Comparison of ENCODE assay signal across 26 cellular contexts in the genomic region with DNA sequence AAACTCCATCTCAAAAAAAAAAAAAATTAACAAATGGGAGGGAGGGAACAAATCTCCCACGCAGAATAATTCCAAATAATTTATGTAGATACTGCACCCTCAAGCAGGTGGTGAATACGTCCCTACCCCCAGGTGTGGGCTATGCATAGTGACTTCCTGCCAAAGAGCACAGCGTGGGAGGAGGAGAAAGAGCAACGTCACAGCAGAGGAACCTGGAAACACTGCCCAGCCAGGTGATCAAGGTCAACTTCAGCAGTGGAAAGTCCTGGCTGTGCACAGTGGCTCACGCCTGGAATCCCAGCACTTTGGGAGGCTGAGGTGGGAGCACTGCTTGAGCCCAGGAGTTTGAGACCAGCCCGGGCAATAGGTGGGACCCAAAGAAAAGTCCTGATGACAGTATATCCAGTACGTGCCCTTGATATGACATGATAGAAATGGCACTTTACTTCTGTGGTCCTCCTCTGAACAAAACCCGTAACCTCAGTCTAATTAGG. TPM values are rescaled to one million over a fixed set of nuclear protein-coding genes. Genes with fewer than 3 reads are reported as not detected.
A peak's percentile ranks its signal among the peaks of the same experiment; 100 is the strongest.
DNase-seq lines count a peak whose midpoint lies in the region; ATAC-seq, FAIRE-seq and TF ChIP-seq lines count a peak whose summit lies in the region.
"Had no signal": no experiment of that assay in that cellular context is flagged by ENCODE, and none has a peak within 500 bp of the region (broad histone marks: within the 10 kb centered on the region; RNA-seq: fewer than 3 reads in every experiment).

No MANE protein-coding gene starts in this region.

- H3K4me3 ChIP-seq in right lobe of liver (no peak overlapping the region), stomach (no peak overlapping the region), BE2C (ENCODE audit: low read depth, low read length) (no peak overlapping the region)
- H3K4me3 ChIP-seq: GM12878, HAP-1 had no signal

- DNase-seq in right lobe of liver (no peak), stomach (peak; percentile 29), BE2C (no peak), HTR-8/SVneo (ENCODE audit: insufficient read length, low spot score) (no peak), SKM-1 treated with dmso at 0.1 percent for 144 hours (lab: John Stamatoyannopoulos, UW; ENCODE audit: unreplicated experiment) (no peak), T-helper 2 cell (no peak)
- DNase-seq: Caco-2; CD8-positive, alpha-beta T cell; GOT3; HFFc6; NCI-H1092 treated with DMSO at 0.1 percent for 48 hours; NCI-H1436; NCI-H187; NCI-H2081 treated with DMSO at 0.1 percent for 48 hours; NCI-H446; NCI-H524 treated with DMSO at 0.1 percent for 48 hours; NCI-H774; SIG-M5 had no signal

- TF ChIP-seq CTCF in right lobe of liver (IDR thresholded peaks at IDR 0.05) (no peak), stomach (IDR thresholded peaks at IDR 0.05) (no peak), BE2C (IDR thresholded peaks at IDR 0.05; ENCODE audit: low read depth, low read length) (no peak)

- no peak for FAIRE-seq in HTR-8/SVneo (lab: Jason Lieb, UNC)
- FAIRE-seq: G401.6, GM12878, RCC 7860 had no signal

- H3K27ac ChIP-seq in angular gyrus (ENCODE audit: low read depth, low read length) (peak overlapping the region; percentile 51), cingulate gyrus (ENCODE audit: low read depth, low read length) (peak overlapping the region; percentile 14), right lobe of liver (no peak overlapping the region), stomach (peak overlapping the region in 2 of 5 donors; percentile 51 to 66)
- H3K27ac ChIP-seq: C4-2B, KMS-11 had no signal

- TF ChIP-seq EP300 in stomach (IDR thresholded peaks at IDR 0.05): no peak

- peak in 3 of 4 donors; percentile 34 to 70 (median 58) for ATAC-seq in right lobe of liver
- ATAC-seq: CD8-positive, alpha-beta T cell; GM12878 had no signal

- H3K27me3 ChIP-seq in right lobe of liver (no peaks in the 10 kb centered on the region), stomach (no peaks in the 10 kb centered on the region), BE2C (no peaks in the 10 kb centered on the region)

- WGBS in right lobe of liver (ENCODE audit: insufficient coverage, low coverage, low lambda C conversion rate, missing lambda C conversion rate): 70% methylated on average over 8 of the region's 8 CpGs
- 73 to 82% (median 82%) methylated on average over 8 of the region's 8 CpGs for WGBS in stomach, 5 donors

- intact Hi-C loops in right lobe of liver (cut with DNase I): no loop called here
- intact Hi-C loops in stomach (cut with DNase I; ENCODE audit: low total_unique reads): no loop called here

- TF ChIP-seq POLR2A in right lobe of liver (IDR thresholded peaks at IDR 0.05): no peak
- TF ChIP-seq POLR2A in stomach (IDR thresholded peaks at IDR 0.05): no peak

- H3K4me1 ChIP-seq in right lobe of liver (no peaks in the 10 kb centered on the region), stomach (peaks cover 0 to 8% (median 2%) of the 10 kb centered on the region in 4 donors), BE2C (no peaks in the 10 kb centered on the region)
- H3K4me1 ChIP-seq: Caco-2, HAP-1 had no signal

- H3K9me3 ChIP-seq in right lobe of liver: no peaks in the 10 kb centered on the region
- H3K9me3 ChIP-seq in stomach: no peaks in the 10 kb centered on the region
- H3K9me3 ChIP-seq in BE2C: no peaks in the 10 kb centered on the region
- H3K9me3 ChIP-seq: Caco-2, HAP-1 had no signal

- H3K36me3 ChIP-seq in right lobe of liver (peaks cover 0 to 74% (median 20%) of the 10 kb centered on the region in 4 donors), stomach (peaks cover 32 to 99% (median 95%) of the 10 kb centered on the region in 4 donors), BE2C (peaks cover 52% of the 10 kb centered on the region)

RNA-seq across cellular contexts. Expression of a gene that starts 9.5 kb away (rescaled TPM):
- total RNA-seq in right lobe of liver: 10 to 100 TPM; 15.2 to 32.3 (median 21.0) TPM
- 10 to 100 TPM in 3 of 5 donors, 1 to 10 TPM in 1, under 1 TPM in 1; 0.29 to 56.2 (median 13.8) TPM for total RNA-seq in stomach
- polyA plus RNA-seq in stomach: 10 to 100 TPM; 38.7 to 65.5 (median 44.0) TPM
- polyA plus RNA-seq in BE2C (2012; ENCODE audit: insufficient read depth, insufficient read length, low read depth): 58.2 TPM

RNA-seq across cellular contexts. Expression of a gene that starts 9.6 kb away (rescaled TPM):
- total RNA-seq in right lobe of liver (10 to 100 TPM in 2 of 6 experiments, 1 to 10 TPM in 4; 5.5 to 10.5 (median 9.4) TPM), stomach (100 to 1,000 TPM in 1 of 5 donors, 10 to 100 TPM in 3, 1 to 10 TPM in 1; 9.8 to 110 (median 21.1) TPM)
- 1 to 10 TPM; 2.6 to 5.9 (median 4.7) TPM for polyA plus RNA-seq in stomach
- polyA plus RNA-seq in BE2C (2012; ENCODE audit: insufficient read depth, insufficient read length, low read depth): 3.4 TPM

RNA-seq across cellular contexts. Expression of a gene that starts 33.6 kb away (rescaled TPM):
- total RNA-seq in right lobe of liver: 1 to 10 TPM; 3.6 to 8.7 (median 5.9) TPM
- total RNA-seq in stomach: 100 to 1,000 TPM in 1 of 5 donors, 10 to 100 TPM in 3, 1 to 10 TPM in 1; 8.8 to 116 (median 15.8) TPM
- 10 to 100 TPM in 1 of 3 donors, 1 to 10 TPM in 2; 5.5 to 10.2 (median 5.9) TPM for polyA plus RNA-seq in stomach
- polyA plus RNA-seq in BE2C (2012; ENCODE audit: insufficient read depth, insufficient read length, low read depth): 7.4 TPM

RNA-seq across cellular contexts. Expression of a gene that starts 48.2 kb away (rescaled TPM):
- 1 to 10 TPM; 2.7 to 4.7 (median 3.8) TPM for total RNA-seq in right lobe of liver
- 10 to 100 TPM; 10.7 to 46.9 (median 19.3) TPM for total RNA-seq in stomach
- polyA plus RNA-seq in stomach: 10 to 100 TPM in 1 of 3 donors, 1 to 10 TPM in 2; 4.2 to 13.2 (median 9.8) TPM
- 147 TPM for polyA plus RNA-seq in BE2C (2012; ENCODE audit: insufficient read depth, insufficient read length, low read depth)

Comparison
In these comparisons a context has a peak if more than half of its experiments do, and no peak if none do; other contexts are left out.
1. H3K27ac ChIP-seq: peak in angular gyrus (single experiment) and cingulate gyrus (single experiment); none in right lobe of liver (0 of 3).